9 cellular contexts compared by ENCODE assay signal in genomic region chr2:231674587-231675334, GRCh38. TPM values are rescaled to one million over a fixed set of nuclear protein-coding genes. Genes with fewer than 3 reads are reported as not detected.
DNase-seq lines count a peak whose midpoint lies in the region; ATAC-seq, FAIRE-seq and TF ChIP-seq lines count a peak whose summit lies in the region.
"Had no signal": no experiment of that assay in that cellular context is flagged by ENCODE, and none has a peak within 500 bp of the region (broad histone marks: within the 10 kb centered on the region; RNA-seq: fewer than 3 reads in every experiment).

No MANE protein-coding gene starts in this region.

- TF ChIP-seq EP300 in GM12878 (IDR thresholded peaks at IDR 0.05; ENCODE audit: borderline replicate concordance in 1 of 2, control insufficient read depth in 1 of 2, low read depth in 2 of 2, low read length in 2 of 2): 0 out of 4 replicates have a peak, but pooled peaks of 1 of the 2 experiments have one; percentile 20

- intact Hi-C loops in GM12878 (cut with micrococcal nuclease; ENCODE audit: unreplicated experiment): loop anchor here (1.0 to 5.0 kb wide), 3 partner anchors 26 to 112 kb away; no protein-coding TSS in a partner anchor

- peak; percentile 22 for ATAC-seq in GM21381 (IDR thresholded peaks at IDR 0.05; ENCODE audit: unreplicated experiment)
- ATAC-seq in GM12878: peak; percentile 52

- RAD21 ChIA-PET in GM12878 (lab: Charles Lee; ENCODE audit: unreplicated experiment): interaction anchor here (0.6 to 24.6 kb wide), 26 partner anchors 9 to 129 kb away, joined by 3 to 463 read pairs (median 6); partner anchors contain the start of genes COPS7B and PTMA

- H3K27me3 ChIP-seq in GM12878 (replicated peaks in 1 of 2; ENCODE audit: control insufficient read depth in 2 of 2, insufficient read depth in 2 of 2, low read length in 1 of 2): no peaks in the 10 kb centered on the region
- no peaks in the 10 kb centered on the region for H3K27me3 ChIP-seq in smooth muscle cell (ENCODE audit: low read depth)

- no peak; the same call in 1 of the 2 replicates for TF ChIP-seq POLR2A in GM12878 (IDR thresholded peaks at IDR 0.05; ENCODE audit: low read depth, low read length)

- H3K27ac Mint-ChIP-seq in T-helper 2 cell treated with Interferon-gamma antibody and Interleukin-4, amounts not matched to agents 5 μg/mL and 100 μg/mL, for 36 hours: peak overlapping the region; percentile 75

- H4K20me1 ChIP-seq in GM12878 (ENCODE audit: control insufficient read depth, insufficient read depth): no peaks in the 10 kb centered on the region
- no peaks in the 10 kb centered on the region for H4K20me1 ChIP-seq in smooth muscle cell (ENCODE audit: low read depth)

- peak; percentile 72 for TF ChIP-seq CTCF in LNCaP clone FGC (IDR thresholded peaks at IDR 0.05; ENCODE audit: control insufficient read depth, extremely low read depth, insufficient read depth)
- peak; percentile 85 to 93 (median 87) for TF ChIP-seq CTCF in GM12878 (IDR thresholded peaks at IDR 0.05 in 2 of 3, conservative IDR thresholded peaks at IDR 0.05 in 1 of 3; ENCODE audit: control insufficient read depth in 2 of 3, extremely low read depth in 1 of 3, insufficient read depth in 1 of 3, low read depth in 3 of 3, low read length in 3 of 3)
- TF ChIP-seq CTCF in smooth muscle cell (IDR thresholded peaks at IDR 0.05; ENCODE audit: borderline replicate concordance, insufficient read depth, poor library complexity, severe bottlenecking): peak; percentile 71

- DNase-seq in DMS 273 treated with DMSO at 0.1 percent for 48 hours (lab: John Stamatoyannopoulos, UW) (peak; percentile 12), LNCaP clone FGC (ENCODE audit: low read depth) (no peak), GM12878 (ENCODE audit: low read depth, low spot score) (no peak), iPS-NIHi7 (ENCODE audit: extremely low spot score) (peak; percentile 70), smooth muscle cell (lab: John Stamatoyannopoulos, UW; ENCODE audit: unreplicated experiment) (peak; percentile 38), GM19240 (ENCODE audit: insufficient read length, low spot score) (no peak)
- DNase-seq in T-helper 2 cell treated with Interferon-gamma antibody and Interleukin-4, amounts not matched to agents 5 μg/mL and 100 μg/mL, for 36 hours (ENCODE audit: low spot score): peak; percentile 59

- in situ Hi-C loops in GM12878 (cut with MboI): loop anchor here (5.0 kb wide), 2 partner anchors 43 to 62 kb away; no protein-coding TSS in a partner anchor

- TF ChIP-seq RAD21 in GM12878 (IDR thresholded peaks at IDR 0.05; ENCODE audit: insufficient read depth, low read depth, low read length): peak; percentile 82

- H3K9ac ChIP-seq in GM12878 (ENCODE audit: control insufficient read depth, insufficient read depth, low read length): peak overlapping the region; percentile 63
- H3K9ac ChIP-seq in smooth muscle cell (ENCODE audit: low read depth): no peak overlapping the region

- H3K36me3 ChIP-seq in GM12878 (ENCODE audit: control insufficient read depth in 2 of 2, insufficient read depth in 2 of 2, low read length in 1 of 2): no peaks in the 10 kb centered on the region
- H3K36me3 ChIP-seq in smooth muscle cell (ENCODE audit: low read depth): no peaks in the 10 kb centered on the region

- H3K27ac ChIP-seq in GM12878 (ENCODE audit: control insufficient read depth, insufficient read depth): peak overlapping the region; percentile 87
- peak overlapping the region; percentile 74 for H3K27ac ChIP-seq in smooth muscle cell (ENCODE audit: low read depth)

- no peaks in the 10 kb centered on the region for H3K27me3 Mint-ChIP-seq in T-helper 2 cell treated with Interferon-gamma antibody and Interleukin-4, amounts not matched to agents 5 μg/mL and 100 μg/mL, for 36 hours (ENCODE audit: low read depth)

- no peaks in the 10 kb centered on the region for H3K36me3 Mint-ChIP-seq in T-helper 2 cell treated with Interferon-gamma antibody and Interleukin-4, amounts not matched to agents 5 μg/mL and 100 μg/mL, for 36 hours (ENCODE audit: low read depth)

- H3K4me3 ChIP-seq in LNCaP clone FGC (ENCODE audit: low read depth, low read length): no peak overlapping the region
- no peak overlapping the region for H3K4me3 ChIP-seq in GM12878
- H3K4me3 ChIP-seq in smooth muscle cell: no peak overlapping the region

- H3K4me2 ChIP-seq in GM12878 (ENCODE audit: control insufficient read depth, insufficient read depth): peak overlapping the region; percentile 93
- no peak overlapping the region for H3K4me2 ChIP-seq in smooth muscle cell

- H3K79me2 ChIP-seq in GM12878 (ENCODE audit: control insufficient read depth, insufficient read depth, low read length) (peaks cover 9% of the 10 kb centered on the region), smooth muscle cell (ENCODE audit: low read depth) (no peaks in the 10 kb centered on the region)

- H3K4me1 ChIP-seq in GM12878 (ENCODE audit: control insufficient read depth, insufficient read depth, low read length) (peaks cover 63% of the 10 kb centered on the region), smooth muscle cell (ENCODE audit: low read depth) (peaks cover 37% of the 10 kb centered on the region)

- peaks cover 27% of the 10 kb centered on the region for H3K4me1 Mint-ChIP-seq in T-helper 2 cell treated with Interferon-gamma antibody and Interleukin-4, amounts not matched to agents 5 μg/mL and 100 μg/mL, for 36 hours (ENCODE audit: low read depth)

- peaks cover 5% of the 10 kb centered on the region for H3F3A ChIP-seq in smooth muscle cell (ENCODE audit: low read depth)

- peak; percentile 84 for FAIRE-seq in GM12878 (lab: Jason Lieb, UNC)

- no peak overlapping the region for H3K4me3 Mint-ChIP-seq in T-helper 2 cell treated with Interferon-gamma antibody and Interleukin-4, amounts not matched to agents 5 μg/mL and 100 μg/mL, for 36 hours
- H3K4me3 Mint-ChIP-seq: dendritic cell treated with granulocyte-macrophage colony-stimulating factor and Interleukin-4, amounts not matched to agents 40 ng/mL and 50 ng/mL, for 4 days had no signal

- BruUV-seq in GM12878 (replicated peaks; lab: Mats Ljungman, UMichigan): no TSS peak

- H3K9me3 ChIP-seq in GM12878 (replicated peaks; ENCODE audit: control insufficient read depth, insufficient read depth, low read length): no peaks in the 10 kb centered on the region; the same call in 2 of the 3 replicates
- no peaks in the 10 kb centered on the region for H3K9me3 ChIP-seq in smooth muscle cell (replicated peaks; ENCODE audit: low read depth)

- H2AFZ ChIP-seq in GM12878 (ENCODE audit: control insufficient read depth, low read depth, low read length) (peak overlapping the region; percentile 94), smooth muscle cell (ENCODE audit: low read depth) (no peak overlapping the region)

- SMC1A ChIA-PET in GM12878 (lab: Charles Lee; ENCODE audit: uncharacterized antibody, unreplicated experiment): interaction anchor here (0.8 to 10.2 kb wide), 25 partner anchors 9 to 157 kb away, joined by 3 to 343 read pairs (median 5); partner anchors contain the start of genes COPS7B and PTMA

- CTCF ChIA-PET in GM12878 (lab: Yijun Ruan, JAX): interaction anchor here (0.7 to 22.2 kb wide), 36 partner anchors 10 to 1003 kb away, joined by 3 to 811 read pairs (median 6); partner anchors contain the start of genes COPS7B and PTMA

- WGBS in GM12878 (ENCODE audit: insufficient coverage, insufficient replicate concordance, low lambda C conversion rate, missing lambda C conversion rate): 4% methylated on average over 19 of the region's 20 CpGs
- WGBS in smooth muscle cell (ENCODE audit: low lambda C conversion rate): 37% methylated on average over 20 of the region's 20 CpGs

- H3K9me3 Mint-ChIP-seq in T-helper 2 cell treated with Interferon-gamma antibody and Interleukin-4, amounts not matched to agents 5 μg/mL and 100 μg/mL, for 36 hours: no peaks in the 10 kb centered on the region
- H3K9me3 Mint-ChIP-seq: dendritic cell treated with granulocyte-macrophage colony-stimulating factor and Interleukin-4, amounts not matched to agents 40 ng/mL and 50 ng/mL, for 4 days had no signal

- POLR2A ChIA-PET in GM12878 (lab: Charles Lee): interaction anchor here (0.8 to 10.3 kb wide), 12 partner anchors 12 to 73 kb away, joined by 3 to 247 read pairs (median 5); partner anchors contain the start of gene PTMA

TF ChIP-seq in GM12878, 131 proteins besides CTCF, POLR2A, EP300 and RAD21 (continues in another document):
- TF ChIP-seq, protein P1, sequence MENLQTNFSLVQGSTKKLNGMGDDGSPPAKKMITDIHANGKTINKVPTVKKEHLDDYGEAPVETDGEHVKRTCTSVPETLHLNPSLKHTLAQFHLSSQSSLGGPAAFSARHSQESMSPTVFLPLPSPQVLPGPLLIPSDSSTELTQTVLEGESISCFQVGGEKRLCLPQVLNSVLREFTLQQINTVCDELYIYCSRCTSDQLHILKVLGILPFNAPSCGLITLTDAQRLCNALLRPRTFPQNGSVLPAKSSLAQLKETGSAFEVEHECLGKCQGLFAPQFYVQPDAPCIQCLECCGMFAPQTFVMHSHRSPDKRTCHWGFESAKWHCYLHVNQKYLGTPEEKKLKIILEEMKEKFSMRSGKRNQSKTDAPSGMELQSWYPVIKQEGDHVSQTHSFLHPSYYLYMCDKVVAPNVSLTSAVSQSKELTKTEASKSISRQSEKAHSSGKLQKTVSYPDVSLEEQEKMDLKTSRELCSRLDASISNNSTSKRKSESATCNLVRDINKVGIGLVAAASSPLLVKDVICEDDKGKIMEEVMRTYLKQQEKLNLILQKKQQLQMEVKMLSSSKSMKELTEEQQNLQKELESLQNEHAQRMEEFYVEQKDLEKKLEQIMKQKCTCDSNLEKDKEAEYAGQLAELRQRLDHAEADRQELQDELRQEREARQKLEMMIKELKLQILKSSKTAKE (IDR thresholded peaks at IDR 0.05; ENCODE audit: low read depth, poor library complexity, severe bottlenecking): peak; percentile 65

RNA-seq across cellular contexts. Expression of gene PTMA, which starts 33.6 kb away (rescaled TPM):
- 157 and 167 TPM in 2 replicates for total RNA-seq in GM12878 (2013; cell fraction: nucleolus; rRNA removed)
- total RNA-seq in GM12878 (2014; rRNA removed) (1,683 and 1,891 TPM in 2 replicates), GM12878 (2014; rRNA removed; fragmentation: Illumina TruSeq; extraction: Trizol) (3,682 and 3,944 TPM in 2 replicates), GM12878 (2021) (2,403 and 2,413 TPM in 2 replicates), smooth muscle cell (576 and 655 TPM in 2 replicates)
- polyA plus RNA-seq in GM12878 (2011; ENCODE audit: low read depth): 1,103 TPM
- polyA plus RNA-seq in GM12878 (2011; rRNA removed) (1,144 and 1,534 TPM in 2 replicates), GM12878 (2014; fragmentation: Illumina TruSeq; extraction: Trizol) (2,851 and 4,022 TPM in 2 replicates), GM12878 (2014; fragmentation: Nextera tagmentation; extraction: Ambion mirVana) (1,000 to 10,000 TPM; 3,548 to 5,018 TPM), GM12878 (2014; rRNA removed) (2,120 and 2,624 TPM in 2 replicates), GM12878 (2016; fragmentation: Nextera tagmentation; extraction: Ambion mirVana) (1,000 to 10,000 TPM; 3,379 to 3,894 TPM), smooth muscle cell (615 and 653 TPM in 2 replicates)
- 791 and 1,273 TPM in 2 replicates for polyA plus RNA-seq in GM12878 (2011; cell fraction: cytosol; rRNA removed)
- polyA plus RNA-seq in GM12878 (2011; cell fraction: nucleus; rRNA removed): 515 and 1,224 TPM in 2 replicates
- 2,072 and 2,223 TPM in 2 replicates for polyA plus RNA-seq in GM12878 (2012)
- 163 and 293 TPM in 2 replicates for polyA minus RNA-seq in GM12878 (2011; rRNA and poly(A)+ RNA removed)
- 590 and 681 TPM in 2 replicates for polyA minus RNA-seq in GM12878 (2011; cell fraction: cytosol; rRNA and poly(A)+ RNA removed)
- 194 and 317 TPM in 2 replicates for polyA minus RNA-seq in GM12878 (2011; cell fraction: nucleus; rRNA and poly(A)+ RNA removed)

Comparison
In these comparisons a context has a peak if more than half of its experiments do, and no peak if none do; other contexts are left out.
1. DNase-seq: peak in DMS 273 treated with DMSO at 0.1 percent for 48 hours (single experiment), T-helper 2 cell treated with Interferon-gamma antibody and Interleukin-4, amounts not matched to agents 5 μg/mL and 100 μg/mL, for 36 hours (single experiment), iPS-NIHi7 (single experiment) and smooth muscle cell (single experiment); none in LNCaP clone FGC (single experiment), GM12878 (single experiment) and GM19240 (single experiment).
2. Peak in every context shown above with its lines, with median percentiles within 50 percentile points of each other: CTCF ChIP-seq.